In genomic region chr1:218518341-218518740, GRCh38 we compare ENCODE assay signal across 28 cellular contexts.
"Had no signal": no experiment of that assay in that cellular context is flagged by ENCODE, and none has a peak within 500 bp of the region (broad histone marks: within the 10 kb centered on the region; RNA-seq: fewer than 3 reads in every experiment).

No MANE protein-coding gene starts in this region.

- DNase-seq: activated CD4-positive, alpha-beta memory T cell treated with anti-CD3 and anti-CD28 coated beads, Interleukin-2, amount 10 ng/mL, durations not matched to agents 7 days and 5 days; activated CD4-positive, alpha-beta T cell treated with anti-CD3 and anti-CD28 coated beads for 1 hour; activated CD4-positive, alpha-beta T cell treated with anti-CD3 and anti-CD28 coated beads for 48 hours; activated CD4-positive, CD25-positive, alpha-beta regulatory T cell; activated CD8-positive, alpha-beta memory T cell treated with anti-CD3 and anti-CD28 coated beads for 24 hours; activated CD8-positive, alpha-beta memory T cell treated with anti-CD3 and anti-CD28 coated beads, Interleukin-2, amount 10 ng/mL, durations not matched to agents 7 days and 5 days; activated CD8-positive, alpha-beta memory T cell treated with anti-CD3 and anti-CD28 coated beads, Interleukin-2, amount 50 U/mL, for 48 hours; activated effector memory CD4-positive, alpha-beta T cell treated with Interleukin-2 at 50 U/mL for 16 hours; activated naive CD4-positive, alpha-beta T cell treated with anti-CD3 and anti-CD28 coated beads, Interleukin-2, amount 10 ng/mL, durations not matched to agents 7 days and 5 days; activated naive CD8-positive, alpha-beta T cell treated with anti-CD3 and anti-CD28 coated beads, Interleukin-2, amount 50 U/mL, for 24 hours; activated T-cell treated with anti-CD3 and anti-CD28 coated beads, Interleukin-2, amount 50 U/mL, for 48 hours; anterior cingulate cortex; central memory CD4-positive, alpha-beta T cell; Karpas-422; MM.1S; MV-4-11; NCI-H1092; NCI-H1436 treated with DMSO at 0.1 percent for 48 hours; NCI-H1694 treated with DMSO at 0.1 percent for 48 hours; NCI-H2029; NCI-H2107; NCI-H2171; NCI-H510A; NCI-H526; NCI-H748 treated with DMSO at 0.1 percent for 48 hours; Right ventricle myocardium superior; T1000; WERI-Rb-1 had no signal

- H3K27ac ChIP-seq: WERI-Rb-1 had no signal

- H3K36me3 ChIP-seq: WERI-Rb-1 had no signal

- ATAC-seq: activated CD8-positive, alpha-beta memory T cell treated with anti-CD3 and anti-CD28 coated beads, Interleukin-2, amount 10 ng/mL, durations not matched to agents 7 days and 5 days; activated naive CD8-positive, alpha-beta T cell treated with anti-CD3 and anti-CD28 coated beads, Interleukin-2, amount 50 U/mL, for 24 hours had no signal
